In the genomic region with DNA sequence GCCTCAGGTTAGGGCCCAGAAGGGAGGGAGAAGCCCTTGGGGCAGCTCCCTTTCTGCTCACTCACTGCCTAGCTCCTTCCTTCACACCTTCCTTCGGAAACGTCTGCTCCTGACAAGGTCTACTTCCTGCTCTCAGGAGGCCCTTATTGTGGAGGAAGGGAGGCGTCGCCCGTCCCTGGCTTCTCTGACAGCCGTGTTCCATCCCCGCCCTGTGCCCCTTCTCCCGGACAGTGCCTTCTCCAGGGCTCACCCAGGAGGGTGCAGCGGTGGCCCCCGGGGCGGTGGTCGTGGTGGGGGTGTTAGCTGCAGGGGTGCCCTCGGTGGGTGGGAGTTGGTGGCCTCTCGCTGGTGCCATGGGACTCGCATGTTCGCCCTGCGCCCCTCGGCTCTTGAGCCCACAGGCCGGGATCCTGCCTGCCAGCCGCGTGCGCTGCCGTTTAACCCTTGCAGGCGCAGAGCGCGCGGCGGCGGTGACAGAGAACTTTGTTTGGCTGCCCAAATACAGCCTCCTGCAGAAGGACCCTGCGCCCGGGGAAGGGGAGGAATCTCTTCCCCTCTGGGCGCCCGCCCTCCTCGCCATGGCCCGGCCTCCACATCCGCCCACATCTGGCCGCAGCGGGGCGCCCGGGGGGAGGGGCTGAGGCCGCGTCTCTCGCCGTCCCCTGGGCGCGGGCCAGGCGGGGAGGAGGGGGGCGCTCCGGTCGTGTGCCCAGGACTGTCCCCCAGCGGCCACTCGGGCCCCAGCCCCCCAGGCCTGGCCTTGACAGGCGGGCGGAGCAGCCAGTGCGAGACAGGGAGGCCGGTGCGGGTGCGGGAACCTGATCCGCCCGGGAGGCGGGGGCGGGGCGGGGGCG, we compare ENCODE assay signal across 8 cellular contexts.
A peak's percentile ranks its signal among the peaks of the same experiment; 100 is the strongest.
DNase-seq lines count a peak whose midpoint lies in the region; ATAC-seq, FAIRE-seq and TF ChIP-seq lines count a peak whose summit lies in the region.

No MANE protein-coding gene starts in this region.

- peak; percentile 61 for ATAC-seq in HG03354 (IDR thresholded peaks at IDR 0.05; ENCODE audit: poor library complexity, severe bottlenecking, unreplicated experiment)
- ATAC-seq in activated naive CD8-positive, alpha-beta T cell treated with anti-CD3 and anti-CD28 coated beads, Interleukin-2, amount 10 ng/mL, durations not matched to agents 7 days and 5 days (ENCODE audit: low read depth), result peak; percentile 43
- ATAC-seq in GM18858 (IDR thresholded peaks at IDR 0.05; ENCODE audit: unreplicated experiment), result no peak

- H3K36me3 Mint-ChIP-seq in activated naive CD8-positive, alpha-beta T cell treated with anti-CD3 and anti-CD28 coated beads, Interleukin-2, amount 10 ng/mL, durations not matched to agents 7 days and 5 days, result peaks cover 16% of the 10 kb centered on the region

- H3K4me3 ChIP-seq in cardiac muscle cell, result peak overlapping the region; percentile 77
- H3K4me3 ChIP-seq in ovary, result peak overlapping the region; percentile 73

- H3K27ac ChIP-seq in cardiac muscle cell (peak overlapping the region; percentile 82), ovary (peak overlapping the region; percentile 77 to 89)

- FAIRE-seq in GM18507 (lab: Jason Lieb, UNC), result peak; percentile 61
- FAIRE-seq in urothelium cell line (lab: Jason Lieb, UNC), result no peak

- H3K27me3 Mint-ChIP-seq in activated naive CD8-positive, alpha-beta T cell treated with anti-CD3 and anti-CD28 coated beads, Interleukin-2, amount 10 ng/mL, durations not matched to agents 7 days and 5 days, result no peaks in the 10 kb centered on the region

- no peak for TF ChIP-seq CTCF in cardiac muscle cell (IDR thresholded peaks at IDR 0.05; ENCODE audit: low read depth, low read length)
- peak in 1 of 3 donors; percentile 12 for TF ChIP-seq CTCF in ovary (IDR thresholded peaks at IDR 0.05)

- peaks cover 36% of the 10 kb centered on the region for H3K4me1 ChIP-seq in cardiac muscle cell (ENCODE audit: low read depth)
- H3K4me1 ChIP-seq in ovary (ENCODE audit: insufficient read depth), result peaks cover 41% of the 10 kb centered on the region

- no peaks in the 10 kb centered on the region for H3K36me3 ChIP-seq in cardiac muscle cell
- H3K36me3 ChIP-seq in ovary, result no peaks in the 10 kb centered on the region

- H3K9me3 Mint-ChIP-seq in activated naive CD8-positive, alpha-beta T cell treated with anti-CD3 and anti-CD28 coated beads, Interleukin-2, amount 10 ng/mL, durations not matched to agents 7 days and 5 days, result no peaks in the 10 kb centered on the region

- H3K4me3 Mint-ChIP-seq in activated naive CD8-positive, alpha-beta T cell treated with anti-CD3 and anti-CD28 coated beads, Interleukin-2, amount 10 ng/mL, durations not matched to agents 7 days and 5 days, result peak overlapping the region; percentile 78

- TF ChIP-seq POLR2A in ovary (IDR thresholded peaks at IDR 0.05), result no peak

- H3K9me3 ChIP-seq in cardiac muscle cell (ENCODE audit: low read depth) (no peaks in the 10 kb centered on the region), ovary (no peaks in the 10 kb centered on the region)

- 1 to 6% (median 5%) methylated on average over 12 to 61 of the region's 64 CpGs for WGBS in ovary, 3 donors

- H3K27me3 ChIP-seq in cardiac muscle cell, result no peaks in the 10 kb centered on the region
- no peaks in the 10 kb centered on the region for H3K27me3 ChIP-seq in ovary

- POLR2A ChIA-PET in activated naive CD8-positive, alpha-beta T cell treated with anti-CD3 and anti-CD28 coated beads, Interleukin-2, amount 10 ng/mL, durations not matched to agents 7 days and 5 days (lab: Charles Lee), result interaction anchor here (0.6 to 5.9 kb wide), 9 partner anchors 9 to 264 kb away, joined by 3 to 24 read pairs (median 10); no protein-coding TSS in a partner anchor

- no peak for TF ChIP-seq EP300 in ovary (IDR thresholded peaks at IDR 0.05)

- peaks cover 45% of the 10 kb centered on the region for H3K4me1 Mint-ChIP-seq in activated naive CD8-positive, alpha-beta T cell treated with anti-CD3 and anti-CD28 coated beads, Interleukin-2, amount 10 ng/mL, durations not matched to agents 7 days and 5 days

- peak overlapping the region; percentile 89 for H3K27ac Mint-ChIP-seq in activated naive CD8-positive, alpha-beta T cell treated with anti-CD3 and anti-CD28 coated beads, Interleukin-2, amount 10 ng/mL, durations not matched to agents 7 days and 5 days

- peak; percentile 75 for DNase-seq in GM18507 (ENCODE audit: extremely low spot score, insufficient read length, low read depth)
- DNase-seq in RPMI8226, result peak; percentile 58
- DNase-seq in activated naive CD8-positive, alpha-beta T cell treated with anti-CD3 and anti-CD28 coated beads, Interleukin-2, amount 10 ng/mL, durations not matched to agents 7 days and 5 days, result peak; percentile 89
- peak; percentile 91 to 96 for DNase-seq in cardiac muscle cell (ENCODE audit: low read depth in 1 of 2, low spot score in 1 of 2)
- DNase-seq in ovary, result peak; percentile 87 to 93 (median 90)
- DNase-seq in urothelium cell line (ENCODE audit: low spot score), result no peak

- intact Hi-C loops in ovary (cut with DNase I), result loop anchor here in 1 of 4 donors (10.0 kb wide), 1 partner anchor 52 kb away; no protein-coding TSS in a partner anchor
